ENCODE assay signal across 1 cellular context in the genomic region with DNA sequence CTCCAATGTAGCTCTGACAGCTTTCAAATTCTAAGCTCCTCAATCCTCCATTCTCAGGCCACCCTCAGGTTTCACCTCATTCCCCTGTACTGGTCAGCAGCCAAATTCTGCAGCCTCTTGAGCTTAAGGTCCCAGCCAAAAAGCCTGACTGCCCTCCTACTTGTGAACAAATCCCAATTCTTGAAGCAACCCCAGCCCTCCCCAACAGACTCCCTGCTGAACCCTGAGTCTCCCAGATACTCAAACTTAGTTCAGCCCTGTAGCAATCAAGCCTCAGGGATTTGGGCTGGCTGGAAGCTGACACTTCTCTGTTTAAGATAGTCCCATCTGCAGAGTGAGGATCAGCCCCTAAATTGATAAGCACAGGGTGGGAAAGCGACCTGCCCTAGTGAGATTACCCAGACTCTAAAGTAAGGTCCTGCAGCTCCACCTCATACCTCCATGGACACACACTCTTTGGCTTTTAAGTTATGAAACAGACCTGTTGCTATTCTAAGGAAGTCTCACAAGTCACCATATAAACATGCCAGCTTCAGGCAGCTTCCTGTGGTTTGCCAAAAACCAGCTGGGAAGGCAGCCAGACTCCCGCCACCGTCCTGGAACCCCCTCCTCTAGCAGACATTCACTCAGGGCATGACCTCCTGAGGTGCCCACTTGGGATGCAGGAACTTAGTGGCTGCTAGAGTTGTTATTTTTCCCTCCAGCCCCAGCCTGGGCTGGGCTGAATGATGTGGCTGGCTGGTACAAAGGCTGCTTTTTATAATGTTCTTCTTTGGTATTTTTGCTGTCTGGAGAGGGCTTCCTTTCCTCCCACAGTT.
A peak's percentile ranks its signal among the peaks of the same experiment; 100 is the strongest.
TF ChIP-seq lines count a peak whose summit lies in the region.

No MANE protein-coding gene starts in this region.

TF ChIP-seq in K562, 482 proteins besides CTCF, POLR2A, EP300 and RAD21 (continued from another document and continues in another):
- TF ChIP-seq, protein P1, sequence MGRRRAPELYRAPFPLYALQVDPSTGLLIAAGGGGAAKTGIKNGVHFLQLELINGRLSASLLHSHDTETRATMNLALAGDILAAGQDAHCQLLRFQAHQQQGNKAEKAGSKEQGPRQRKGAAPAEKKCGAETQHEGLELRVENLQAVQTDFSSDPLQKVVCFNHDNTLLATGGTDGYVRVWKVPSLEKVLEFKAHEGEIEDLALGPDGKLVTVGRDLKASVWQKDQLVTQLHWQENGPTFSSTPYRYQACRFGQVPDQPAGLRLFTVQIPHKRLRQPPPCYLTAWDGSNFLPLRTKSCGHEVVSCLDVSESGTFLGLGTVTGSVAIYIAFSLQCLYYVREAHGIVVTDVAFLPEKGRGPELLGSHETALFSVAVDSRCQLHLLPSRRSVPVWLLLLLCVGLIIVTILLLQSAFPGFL (CRISPR knock-in tag; IDR thresholded peaks at IDR 0.05) = peak; percentile 92; the same call in 1 of the 2 replicates
- TF ChIP-seq, protein P2, sequence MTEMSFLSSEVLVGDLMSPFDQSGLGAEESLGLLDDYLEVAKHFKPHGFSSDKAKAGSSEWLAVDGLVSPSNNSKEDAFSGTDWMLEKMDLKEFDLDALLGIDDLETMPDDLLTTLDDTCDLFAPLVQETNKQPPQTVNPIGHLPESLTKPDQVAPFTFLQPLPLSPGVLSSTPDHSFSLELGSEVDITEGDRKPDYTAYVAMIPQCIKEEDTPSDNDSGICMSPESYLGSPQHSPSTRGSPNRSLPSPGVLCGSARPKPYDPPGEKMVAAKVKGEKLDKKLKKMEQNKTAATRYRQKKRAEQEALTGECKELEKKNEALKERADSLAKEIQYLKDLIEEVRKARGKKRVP (CRISPR knock-in tag; IDR thresholded peaks at IDR 0.05) = 0 out of 2 replicates have a peak, but pooled peaks have one; percentile 25
- TF ChIP-seq FOXP1 (CRISPR knock-in tag; IDR thresholded peaks at IDR 0.05) (0 out of 2 replicates have a peak, but pooled peaks have one; percentile 28), POLR2AphosphoS5 (IDR thresholded peaks at IDR 0.05; ENCODE audit: control insufficient read depth, insufficient read depth, low read depth, low read length) (peak; percentile 99), U2AF2 (optimal IDR thresholded peaks at IDR 0.05; ENCODE audit: low read depth, low read length) (no peak), CHD2 (IDR thresholded peaks at IDR 0.05; ENCODE audit: low read depth, low read length) (no peak), HLTF (IDR thresholded peaks at IDR 0.05) (peak; percentile 79; the same call in 1 of the 2 replicates), CCAR2 (IDR thresholded peaks at IDR 0.05; ENCODE audit: low read depth, low read length) (no peak), MAFF (IDR thresholded peaks at IDR 0.05; ENCODE audit: low read length) (no peak; the same call in 1 of the 2 replicates), DIDO1 (tag; IDR thresholded peaks at IDR 0.05; ENCODE audit: low read depth) (no peak), PML (IDR thresholded peaks at IDR 0.05; ENCODE audit: low read length) (peak; percentile 98), LEF1 (IDR thresholded peaks at IDR 0.05) (peak; percentile 78; the same call in 1 of the 2 replicates), MCM2 (IDR thresholded peaks at IDR 0.05; ENCODE audit: low read depth) (no peak), ELF4 (CRISPR knock-in tag; IDR thresholded peaks at IDR 0.05) (peak; percentile 59; the same call in 1 of the 2 replicates), YY1 (IDR thresholded peaks at IDR 0.05; ENCODE audit: borderline replicate concordance in 1 of 3, control insufficient read depth in 1 of 3, extremely low read depth in 1 of 3, insufficient read depth in 3 of 3, insufficient read length in 1 of 3, insufficient replicate concordance in 2 of 3, low read depth in 1 of 3, low read length in 2 of 3) (no peak), MCM3 (IDR thresholded peaks at IDR 0.05) (no peak), E2F3 (CRISPR knock-in tag; IDR thresholded peaks at IDR 0.05) (no peak), JUN (IDR thresholded peaks at IDR 0.05; ENCODE audit: borderline replicate concordance, low read depth, low read length) (peak; percentile 11; the same call in 1 of the 2 replicates), JUN (CRISPR knock-in tag; IDR thresholded peaks at IDR 0.05; ENCODE audit: borderline replicate concordance) (no peak), STAT5B (CRISPR knock-in tag; IDR thresholded peaks at IDR 0.05) (no peak), RCOR1 (IDR thresholded peaks at IDR 0.05; ENCODE audit: borderline replicate concordance in 1 of 2, low read depth in 2 of 2, low read length in 2 of 2) (peak; percentile 93; a peak in 3 of 4 replicates), GABPA (tag; conservative IDR thresholded peaks at IDR 0.05; ENCODE audit: low read depth) (0 out of 2 replicates have a peak, but pooled peaks have one; percentile 3), GABPB2 (CRISPR knock-in tag; conservative IDR thresholded peaks at IDR 0.05) (no peak), OTX1 (CRISPR knock-in tag; IDR thresholded peaks at IDR 0.05) (no peak), ZNF274 (IDR thresholded peaks at IDR 0.05; ENCODE audit: borderline replicate concordance, low read depth, low read length) (peak; percentile 50; the same call in 1 of the 2 replicates), RNF2 (IDR thresholded peaks at IDR 0.05) (peak; percentile 84; the same call in 1 of the 2 replicates), KHSRP (IDR thresholded peaks at IDR 0.05) (peak; percentile 81; the same call in 1 of the 2 replicates), DACH1 (IDR thresholded peaks at IDR 0.05; ENCODE audit: partially characterized antibody) (peak; percentile 7), CCNT2 (IDR thresholded peaks at IDR 0.05; ENCODE audit: borderline replicate concordance, extremely low read depth, insufficient read length, low read depth, low read length) (peak; percentile 87), SMARCC2 (IDR thresholded peaks at IDR 0.05; ENCODE audit: low read depth) (peak; percentile 82; the same call in 1 of the 2 replicates), TBL1XR1 (IDR thresholded peaks at IDR 0.05; ENCODE audit: low read length in 2 of 2) (peak; percentile 84 to 97; a peak in 3 of 4 replicates), EP400 (IDR thresholded peaks at IDR 0.05) (peak; percentile 34; the same call in 1 of the 2 replicates), POLR2B (IDR thresholded peaks at IDR 0.05; ENCODE audit: low read depth, partially characterized antibody) (no peak), ZNF212 (CRISPR knock-in tag; IDR thresholded peaks at IDR 0.05) (no peak), GATAD2A (IDR thresholded peaks at IDR 0.05) (peak; percentile 69; the same call in 1 of the 2 replicates), HNRNPL (IDR thresholded peaks at IDR 0.05; ENCODE audit: low read depth, low read length) (no peak)
- TF ChIP-seq, protein P3, sequence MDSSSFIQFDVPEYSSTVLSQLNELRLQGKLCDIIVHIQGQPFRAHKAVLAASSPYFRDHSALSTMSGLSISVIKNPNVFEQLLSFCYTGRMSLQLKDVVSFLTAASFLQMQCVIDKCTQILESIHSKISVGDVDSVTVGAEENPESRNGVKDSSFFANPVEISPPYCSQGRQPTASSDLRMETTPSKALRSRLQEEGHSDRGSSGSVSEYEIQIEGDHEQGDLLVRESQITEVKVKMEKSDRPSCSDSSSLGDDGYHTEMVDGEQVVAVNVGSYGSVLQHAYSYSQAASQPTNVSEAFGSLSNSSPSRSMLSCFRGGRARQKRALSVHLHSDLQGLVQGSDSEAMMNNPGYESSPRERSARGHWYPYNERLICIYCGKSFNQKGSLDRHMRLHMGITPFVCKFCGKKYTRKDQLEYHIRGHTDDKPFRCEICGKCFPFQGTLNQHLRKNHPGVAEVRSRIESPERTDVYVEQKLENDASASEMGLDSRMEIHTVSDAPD (CRISPR knock-in tag; IDR thresholded peaks at IDR 0.05) = no peak
- TF ChIP-seq, protein P4, sequence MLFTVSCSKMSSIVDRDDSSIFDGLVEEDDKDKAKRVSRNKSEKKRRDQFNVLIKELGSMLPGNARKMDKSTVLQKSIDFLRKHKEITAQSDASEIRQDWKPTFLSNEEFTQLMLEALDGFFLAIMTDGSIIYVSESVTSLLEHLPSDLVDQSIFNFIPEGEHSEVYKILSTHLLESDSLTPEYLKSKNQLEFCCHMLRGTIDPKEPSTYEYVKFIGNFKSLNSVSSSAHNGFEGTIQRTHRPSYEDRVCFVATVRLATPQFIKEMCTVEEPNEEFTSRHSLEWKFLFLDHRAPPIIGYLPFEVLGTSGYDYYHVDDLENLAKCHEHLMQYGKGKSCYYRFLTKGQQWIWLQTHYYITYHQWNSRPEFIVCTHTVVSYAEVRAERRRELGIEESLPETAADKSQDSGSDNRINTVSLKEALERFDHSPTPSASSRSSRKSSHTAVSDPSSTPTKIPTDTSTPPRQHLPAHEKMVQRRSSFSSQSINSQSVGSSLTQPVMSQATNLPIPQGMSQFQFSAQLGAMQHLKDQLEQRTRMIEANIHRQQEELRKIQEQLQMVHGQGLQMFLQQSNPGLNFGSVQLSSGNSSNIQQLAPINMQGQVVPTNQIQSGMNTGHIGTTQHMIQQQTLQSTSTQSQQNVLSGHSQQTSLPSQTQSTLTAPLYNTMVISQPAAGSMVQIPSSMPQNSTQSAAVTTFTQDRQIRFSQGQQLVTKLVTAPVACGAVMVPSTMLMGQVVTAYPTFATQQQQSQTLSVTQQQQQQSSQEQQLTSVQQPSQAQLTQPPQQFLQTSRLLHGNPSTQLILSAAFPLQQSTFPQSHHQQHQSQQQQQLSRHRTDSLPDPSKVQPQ (CRISPR knock-in tag; IDR thresholded peaks at IDR 0.05; ENCODE audit: borderline replicate concordance) = no peak
- TF ChIP-seq, protein P5, sequence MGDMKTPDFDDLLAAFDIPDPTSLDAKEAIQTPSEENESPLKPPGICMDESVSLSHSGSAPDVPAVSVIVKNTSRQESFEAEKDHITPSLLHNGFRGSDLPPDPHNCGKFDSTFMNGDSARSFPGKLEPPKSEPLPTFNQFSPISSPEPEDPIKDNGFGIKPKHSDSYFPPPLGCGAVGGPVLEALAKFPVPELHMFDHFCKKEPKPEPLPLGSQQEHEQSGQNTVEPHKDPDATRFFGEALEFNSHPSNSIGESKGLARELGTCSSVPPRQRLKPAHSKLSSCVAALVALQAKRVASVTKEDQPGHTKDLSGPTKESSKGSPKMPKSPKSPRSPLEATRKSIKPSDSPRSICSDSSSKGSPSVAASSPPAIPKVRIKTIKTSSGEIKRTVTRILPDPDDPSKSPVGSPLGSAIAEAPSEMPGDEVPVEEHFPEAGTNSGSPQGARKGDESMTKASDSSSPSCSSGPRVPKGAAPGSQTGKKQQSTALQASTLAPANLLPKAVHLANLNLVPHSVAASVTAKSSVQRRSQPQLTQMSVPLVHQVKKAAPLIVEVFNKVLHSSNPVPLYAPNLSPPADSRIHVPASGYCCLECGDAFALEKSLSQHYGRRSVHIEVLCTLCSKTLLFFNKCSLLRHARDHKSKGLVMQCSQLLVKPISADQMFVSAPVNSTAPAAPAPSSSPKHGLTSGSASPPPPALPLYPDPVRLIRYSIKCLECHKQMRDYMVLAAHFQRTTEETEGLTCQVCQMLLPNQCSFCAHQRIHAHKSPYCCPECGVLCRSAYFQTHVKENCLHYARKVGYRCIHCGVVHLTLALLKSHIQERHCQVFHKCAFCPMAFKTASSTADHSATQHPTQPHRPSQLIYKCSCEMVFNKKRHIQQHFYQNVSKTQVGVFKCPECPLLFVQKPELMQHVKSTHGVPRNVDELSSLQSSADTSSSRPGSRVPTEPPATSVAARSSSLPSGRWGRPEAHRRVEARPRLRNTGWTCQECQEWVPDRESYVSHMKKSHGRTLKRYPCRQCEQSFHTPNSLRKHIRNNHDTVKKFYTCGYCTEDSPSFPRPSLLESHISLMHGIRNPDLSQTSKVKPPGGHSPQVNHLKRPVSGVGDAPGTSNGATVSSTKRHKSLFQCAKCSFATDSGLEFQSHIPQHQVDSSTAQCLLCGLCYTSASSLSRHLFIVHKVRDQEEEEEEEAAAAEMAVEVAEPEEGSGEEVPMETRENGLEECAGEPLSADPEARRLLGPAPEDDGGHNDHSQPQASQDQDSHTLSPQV (IDR thresholded peaks at IDR 0.05) = peak; percentile 79
- TF ChIP-seq, protein P6, sequence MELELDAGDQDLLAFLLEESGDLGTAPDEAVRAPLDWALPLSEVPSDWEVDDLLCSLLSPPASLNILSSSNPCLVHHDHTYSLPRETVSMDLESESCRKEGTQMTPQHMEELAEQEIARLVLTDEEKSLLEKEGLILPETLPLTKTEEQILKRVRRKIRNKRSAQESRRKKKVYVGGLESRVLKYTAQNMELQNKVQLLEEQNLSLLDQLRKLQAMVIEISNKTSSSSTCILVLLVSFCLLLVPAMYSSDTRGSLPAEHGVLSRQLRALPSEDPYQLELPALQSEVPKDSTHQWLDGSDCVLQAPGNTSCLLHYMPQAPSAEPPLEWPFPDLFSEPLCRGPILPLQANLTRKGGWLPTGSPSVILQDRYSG (tag; conservative IDR thresholded peaks at IDR 0.05; ENCODE audit: low read depth) = peak; percentile 60; the same call in 1 of the 2 replicates
- TF ChIP-seq, protein P7, sequence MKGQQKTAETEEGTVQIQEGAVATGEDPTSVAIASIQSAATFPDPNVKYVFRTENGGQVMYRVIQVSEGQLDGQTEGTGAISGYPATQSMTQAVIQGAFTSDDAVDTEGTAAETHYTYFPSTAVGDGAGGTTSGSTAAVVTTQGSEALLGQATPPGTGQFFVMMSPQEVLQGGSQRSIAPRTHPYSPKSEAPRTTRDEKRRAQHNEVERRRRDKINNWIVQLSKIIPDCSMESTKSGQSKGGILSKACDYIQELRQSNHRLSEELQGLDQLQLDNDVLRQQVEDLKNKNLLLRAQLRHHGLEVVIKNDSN (CRISPR knock-in tag; IDR thresholded peaks at IDR 0.05) = no peak
